In the genomic region with DNA sequence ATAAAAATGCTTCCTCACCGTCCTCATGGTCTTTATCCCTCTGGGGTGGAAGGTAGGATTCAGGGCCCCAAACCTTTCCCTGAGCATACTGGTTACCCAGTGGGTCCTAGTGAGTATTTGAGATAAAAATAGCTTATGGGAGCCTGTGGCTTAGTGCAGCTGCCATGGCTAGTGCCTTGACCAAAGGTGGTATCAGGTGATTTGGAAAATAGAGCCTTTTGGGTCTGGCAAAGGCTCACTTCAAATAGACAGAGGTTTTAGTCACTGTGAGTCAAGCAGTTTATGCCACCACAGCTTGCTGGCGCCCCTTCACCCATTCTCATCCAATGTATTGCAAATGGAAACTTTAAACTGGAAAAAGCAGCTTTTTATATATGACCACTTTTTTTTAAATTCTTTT, we compare ENCODE assay signal across 11 cellular contexts. TPM values are rescaled to one million over a fixed set of nuclear protein-coding genes. Genes with fewer than 3 reads are reported as not detected.
DNase-seq lines count a peak whose midpoint lies in the region; ATAC-seq, FAIRE-seq and TF ChIP-seq lines count a peak whose summit lies in the region.
"Had no signal": no experiment of that assay in that cellular context is flagged by ENCODE, and none has a peak within 500 bp of the region (broad histone marks: within the 10 kb centered on the region; RNA-seq: fewer than 3 reads in every experiment).

No MANE protein-coding gene starts in this region.

- peak overlapping the region; percentile 87 for H3K27ac Mint-ChIP-seq in osteocyte (ENCODE audit: unreplicated experiment)
- no peak overlapping the region for H3K27ac Mint-ChIP-seq in activated T-cell treated with anti-CD3 and anti-CD28 coated beads, Interleukin-2, amount 50 U/mL, for 72 hours

- H3K27me3 ChIP-seq in BLaER1 treated with 17β-estradiol and CSF1 and Interleukin-3, amounts not matched to agents 10 nM and 100 nM, result no peaks in the 10 kb centered on the region
- no peaks in the 10 kb centered on the region for H3K27me3 ChIP-seq in esophagus muscularis mucosa
- H3K27me3 ChIP-seq: colonic mucosa had no signal

- TF ChIP-seq EP300 in esophagus muscularis mucosa (IDR thresholded peaks at IDR 0.05), result no peak

- 90% methylated on average over 2 of the region's 2 CpGs for WGBS in esophagus muscularis mucosa

- H3K27me3 Mint-ChIP-seq in osteocyte (ENCODE audit: unreplicated experiment), result no peaks in the 10 kb centered on the region
- H3K27me3 Mint-ChIP-seq in activated T-cell treated with anti-CD3 and anti-CD28 coated beads, Interleukin-2, amount 50 U/mL, for 72 hours (ENCODE audit: low read depth), result no peaks in the 10 kb centered on the region

- no peaks in the 10 kb centered on the region for H3K36me3 ChIP-seq in BLaER1 treated with 17β-estradiol and CSF1 and Interleukin-3, amounts not matched to agents 10 nM and 100 nM
- no peaks in the 10 kb centered on the region for H3K36me3 ChIP-seq in esophagus muscularis mucosa
- H3K36me3 ChIP-seq: colonic mucosa had no signal

- TF ChIP-seq CTCF in esophagus muscularis mucosa (IDR thresholded peaks at IDR 0.05), result no peak
- TF ChIP-seq CTCF in osteocyte (IDR thresholded peaks at IDR 0.05), result no peak

- H3K4me1 ChIP-seq in BLaER1 treated with 17β-estradiol and CSF1 and Interleukin-3, amounts not matched to agents 10 nM and 100 nM, result peaks cover 6 to 27% (median 22%) of the 10 kb centered on the region in 10 experiments; a peak in 19 of 20 replicates
- H3K4me1 ChIP-seq in esophagus muscularis mucosa, result peaks cover 17 to 28% (median 27%) of the 10 kb centered on the region in 4 donors

- peaks cover 17 to 24% (median 19%) of the 10 kb centered on the region in 11 experiments for H3K9me3 ChIP-seq in BLaER1 treated with 17β-estradiol and CSF1 and Interleukin-3, amounts not matched to agents 10 nM and 100 nM (replicated peaks in 1 of 11)
- no peaks in the 10 kb centered on the region for H3K9me3 ChIP-seq in esophagus muscularis mucosa
- H3K9me3 ChIP-seq: colonic mucosa had no signal

- intact Hi-C loops in esophagus muscularis mucosa (cut with DNase I), result loop anchor here (1.0 to 10.0 kb wide), 2 partner anchors 55 to 144 kb away; no protein-coding TSS in a partner anchor

- H3K4me2 ChIP-seq in BLaER1 treated with 17β-estradiol and CSF1 and Interleukin-3, amounts not matched to agents 10 nM and 100 nM, result peak overlapping the region; percentile 43 to 73 (median 56); a peak in 20 of 22 replicates

- peaks cover 36% of the 10 kb centered on the region for H3K4me1 Mint-ChIP-seq in osteocyte (ENCODE audit: unreplicated experiment)
- H3K4me1 Mint-ChIP-seq in activated T-cell treated with anti-CD3 and anti-CD28 coated beads, Interleukin-2, amount 50 U/mL, for 72 hours (ENCODE audit: low read depth), result no peaks in the 10 kb centered on the region

- H3K27ac ChIP-seq in BLaER1 treated with 17β-estradiol and CSF1 and Interleukin-3, amounts not matched to agents 10 nM and 100 nM, result peak overlapping the region in 2 of 11 experiments; percentile 10 to 30; a peak in 2 of 22 replicates
- H3K27ac ChIP-seq in esophagus muscularis mucosa (replicated peaks in 1 of 4), result peak overlapping the region in 3 of 4 donors; percentile 53 to 61 (median 58)
- H3K27ac ChIP-seq: colonic mucosa had no signal

- no peak for TF ChIP-seq POLR2A in esophagus muscularis mucosa (IDR thresholded peaks at IDR 0.05; ENCODE audit: low read depth)

- peak overlapping the region in 8 of 11 experiments; percentile 5 to 63 (median 42); a peak in 9 of 22 replicates for H3K9ac ChIP-seq in BLaER1 treated with 17β-estradiol and CSF1 and Interleukin-3, amounts not matched to agents 10 nM and 100 nM

- no peak for ATAC-seq in activated T-cell treated with anti-CD3 and anti-CD28 coated beads, Interleukin-2, amount 50 U/mL, for 72 hours (replicated peaks in 1 of 2)

- H3K9me3 Mint-ChIP-seq in osteocyte (ENCODE audit: unreplicated experiment), result no peaks in the 10 kb centered on the region
- peaks cover 0 to 1% of the 10 kb centered on the region in 2 donors for H3K9me3 Mint-ChIP-seq in activated T-cell treated with anti-CD3 and anti-CD28 coated beads, Interleukin-2, amount 50 U/mL, for 72 hours

- H4K20me1 ChIP-seq in BLaER1 treated with 17β-estradiol and CSF1 and Interleukin-3, amounts not matched to agents 10 nM and 100 nM, result no peaks in the 10 kb centered on the region

- H3K4me3 Mint-ChIP-seq in osteocyte (ENCODE audit: unreplicated experiment), result peak overlapping the region; percentile 52
- peak overlapping the region in 1 of 2 donors; percentile 67 for H3K4me3 Mint-ChIP-seq in activated T-cell treated with anti-CD3 and anti-CD28 coated beads, Interleukin-2, amount 50 U/mL, for 72 hours

- DNase-seq in RCC 7860 (ENCODE audit: low spot score) (peak; percentile 67), esophagus muscularis mucosa (ENCODE audit: extremely low spot score) (no peak), osteocyte (ENCODE audit: extremely low spot score, unreplicated experiment) (no peak), KG1 (lab: John Stamatoyannopoulos, UW) (no peak), Kasumi-1 (lab: John Stamatoyannopoulos, UW) (no peak)
- no peak for DNase-seq in activated T-cell treated with anti-CD3 and anti-CD28 coated beads, Interleukin-2, amount 50 U/mL, for 1 hour
- DNase-seq in activated T-cell treated with anti-CD3 and anti-CD28 coated beads, Interleukin-2, amount 50 U/mL, for 72 hours, result no peak
- DNase-seq: GF-D8 had no signal

- no peaks in the 10 kb centered on the region for H3K36me3 Mint-ChIP-seq in osteocyte (ENCODE audit: unreplicated experiment)
- H3K36me3 Mint-ChIP-seq in activated T-cell treated with anti-CD3 and anti-CD28 coated beads, Interleukin-2, amount 50 U/mL, for 72 hours (ENCODE audit: insufficient read depth in 2 of 2), result peaks cover 0 to 1% of the 10 kb centered on the region in 2 donors

- H3K4me3 ChIP-seq in BLaER1 treated with 17β-estradiol and CSF1 and Interleukin-3, amounts not matched to agents 10 nM and 100 nM, result no peak overlapping the region
- no peak overlapping the region for H3K4me3 ChIP-seq in esophagus muscularis mucosa

- FAIRE-seq in RCC 7860 (lab: Jason Lieb, UNC), result peak; percentile 85

RNA-seq across cellular contexts. Expression of a gene that starts 30.4 kb away (rescaled TPM):
- 10 to 100 TPM in 1 of 4 donors, 1 to 10 TPM in 3; 4.2 to 38.3 (median 6.9) TPM for total RNA-seq in esophagus muscularis mucosa
- total RNA-seq in osteocyte, result 112 and 118 TPM in 2 replicates
- under 1 TPM; 0.43 to 0.44 TPM for total RNA-seq in activated T-cell treated with anti-CD3 and anti-CD28 coated beads, Interleukin-2, amount 50 U/mL, for 72 hours
- total RNA-seq: SK-MEL-5 had no signal

RNA-seq across cellular contexts. Expression of a gene that starts 56.6 kb away (rescaled TPM):
- 100 to 1,000 TPM; 412 to 555 (median 448) TPM for total RNA-seq in esophagus muscularis mucosa
- total RNA-seq in osteocyte, result 338 and 340 TPM in 2 replicates
- 10 to 100 TPM; 12.2 to 19.2 TPM for total RNA-seq in activated T-cell treated with anti-CD3 and anti-CD28 coated beads, Interleukin-2, amount 50 U/mL, for 72 hours

Comparison
In these comparisons a context has a peak if more than half of its experiments do, and no peak if none do; other contexts are left out.
1. RNA of a gene that starts 56.6 kb away (total RNA-seq): 412 to 555 TPM in esophagus muscularis mucosa and 338 to 340 TPM in osteocyte; 12.2 to 19.2 TPM in activated T-cell treated with anti-CD3 and anti-CD28 coated beads, Interleukin-2, amount 50 U/mL, for 72 hours; every median in the first group is over 10 times any median in the second.